Comparison of ENCODE assay signal across 1 cellular context in the genomic region with DNA sequence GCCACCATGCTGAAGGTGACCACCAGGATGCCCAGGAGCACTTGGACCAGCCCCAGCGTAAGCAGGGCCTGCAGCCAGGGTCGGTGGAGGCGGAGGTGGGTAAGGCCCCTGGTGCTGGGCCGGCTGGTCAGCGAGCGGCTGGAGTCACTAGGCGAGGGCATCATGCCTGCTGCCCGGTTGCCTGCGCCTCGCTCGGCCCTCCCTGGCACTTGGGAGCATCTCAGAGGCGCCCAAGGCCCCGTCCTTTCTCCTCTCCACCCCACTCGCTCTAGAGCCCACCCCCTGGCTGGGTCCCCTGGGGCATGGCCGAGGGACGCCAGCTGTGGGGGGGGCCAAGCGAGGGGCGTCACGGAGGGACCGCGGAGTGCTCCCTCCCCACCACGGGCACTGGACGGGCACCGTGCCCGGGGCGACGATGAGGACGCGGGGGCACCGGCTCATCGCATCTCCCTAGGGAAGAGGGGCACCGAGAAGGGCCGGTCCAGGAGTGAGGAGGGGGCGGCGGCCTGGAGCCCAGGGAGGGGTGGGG.
TF ChIP-seq lines count a peak whose summit lies in the region.

No MANE protein-coding gene starts in this region.

TF ChIP-seq in GM12878, 131 proteins besides CTCF, POLR2A, EP300 and RAD21:
- TF ChIP-seq CREM (IDR thresholded peaks at IDR 0.05; ENCODE audit: low read depth) = no peak
- TF ChIP-seq HDAC2 (IDR thresholded peaks at IDR 0.05) = no peak
- peak; percentile 71 for TF ChIP-seq MEF2B (IDR thresholded peaks at IDR 0.05; ENCODE audit: partially characterized antibody, poor library complexity, severe bottlenecking)
- no peak for TF ChIP-seq TCF7 (IDR thresholded peaks at IDR 0.05; ENCODE audit: borderline replicate concordance)
- TF ChIP-seq LARP7 (IDR thresholded peaks at IDR 0.05) = no peak; the same call in 1 of the 2 replicates
